ENCODE assay signal across 10 cellular contexts in the genomic region with DNA sequence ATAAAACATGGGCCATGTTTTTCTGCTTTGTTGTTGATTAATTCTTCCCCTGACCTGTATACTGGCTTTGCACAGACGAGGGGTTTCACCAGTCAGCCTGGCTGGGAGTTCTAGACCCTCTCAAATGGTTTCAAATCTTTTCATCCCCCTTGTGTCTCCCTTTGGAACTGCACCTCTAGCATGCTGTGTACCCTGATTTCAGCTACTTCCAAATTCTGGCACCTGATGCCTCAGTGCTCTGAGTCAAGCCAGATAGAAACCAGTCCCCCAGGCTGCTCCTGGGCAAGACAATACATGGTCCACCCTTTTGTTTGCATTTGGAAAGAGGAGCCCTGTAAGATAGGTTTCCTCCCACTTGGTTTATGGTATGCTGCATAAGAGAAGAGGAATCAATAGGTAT.
DNase-seq lines count a peak whose midpoint lies in the region; ATAC-seq and TF ChIP-seq lines count a peak whose summit lies in the region.
"Had no signal": no experiment of that assay in that cellular context is flagged by ENCODE, and none has a peak within 500 bp of the region (broad histone marks: within the 10 kb centered on the region; RNA-seq: fewer than 3 reads in every experiment).

No MANE protein-coding gene starts in this region.

- H3K9me3 ChIP-seq in DND-41 (ENCODE audit: insufficient read depth, low read length, severe bottlenecking) (no peaks in the 10 kb centered on the region), lower lobe of right lung (no peaks in the 10 kb centered on the region)

- peak; percentile 70 for TF ChIP-seq CTCF in DND-41 (IDR thresholded peaks at IDR 0.05; ENCODE audit: borderline replicate concordance, extremely low read depth, low read length, poor library complexity, severe bottlenecking)
- TF ChIP-seq CTCF in astrocyte of the spinal cord (IDR thresholded peaks at IDR 0.05; ENCODE audit: low read depth, low read length): peak; percentile 84
- peak; percentile 58 for TF ChIP-seq CTCF in lower lobe of right lung (IDR thresholded peaks at IDR 0.05)

- H3K27me3 ChIP-seq in DND-41 (ENCODE audit: insufficient read depth, low read length, poor library complexity) (no peaks in the 10 kb centered on the region), lower lobe of right lung (ENCODE audit: low read depth) (no peaks in the 10 kb centered on the region)

- H3K27ac Mint-ChIP-seq in activated naive CD4-positive, alpha-beta T cell treated with anti-CD3 and anti-CD28 coated beads, Interleukin-2, amount 10 ng/mL, durations not matched to agents 7 days and 5 days: no peak overlapping the region
- H3K27ac Mint-ChIP-seq: T-helper 1 cell treated with Interleukin-12 subunit alpha and Interleukin-12 subunit beta and Interleukin-4 antibody, amounts not matched to agents 30 μg/mL and 1 μg/mL, for 36 hours had no signal

- H3K4me3 Mint-ChIP-seq in activated naive CD4-positive, alpha-beta T cell treated with anti-CD3 and anti-CD28 coated beads, Interleukin-2, amount 10 ng/mL, durations not matched to agents 7 days and 5 days: no peak overlapping the region
- H3K4me3 Mint-ChIP-seq: T-helper 1 cell treated with Interleukin-12 subunit alpha and Interleukin-12 subunit beta and Interleukin-4 antibody, amounts not matched to agents 30 μg/mL and 1 μg/mL, for 36 hours had no signal

- no peak overlapping the region for H3K9ac ChIP-seq in DND-41 (ENCODE audit: low read depth, low read length)

- DNase-seq in DND-41 (peak; percentile 34), HT-29 (ENCODE audit: low spot score) (peak; percentile 72), astrocyte of the spinal cord (ENCODE audit: low read depth, low spot score) (peak; percentile 41), lower lobe of right lung (no peak), GOT3 (lab: John Stamatoyannopoulos, UW) (no peak), activated gamma-delta T cell treated with Interleukin-2 at 50 U/mL for 16 hours (no peak)
- no peak for DNase-seq in activated naive CD4-positive, alpha-beta T cell treated with anti-CD3 and anti-CD28 coated beads, Interleukin-2, amount 10 ng/mL, durations not matched to agents 7 days and 5 days

- no peaks in the 10 kb centered on the region for H3K36me3 Mint-ChIP-seq in activated naive CD4-positive, alpha-beta T cell treated with anti-CD3 and anti-CD28 coated beads, Interleukin-2, amount 10 ng/mL, durations not matched to agents 7 days and 5 days

- H3K4me1 ChIP-seq in DND-41 (ENCODE audit: insufficient read depth, low read length) (no peaks in the 10 kb centered on the region), lower lobe of right lung (no peaks in the 10 kb centered on the region)

- intact Hi-C loops in lower lobe of right lung (cut with DNase I): no loop called here

- H3K27ac ChIP-seq in DND-41 (ENCODE audit: low read length) (no peak overlapping the region), lower lobe of right lung (no peak overlapping the region)
- H3K27ac ChIP-seq: skin epidermis had no signal

- H3K4me3 ChIP-seq in DND-41 (ENCODE audit: low read depth in 1 of 2, low read length in 2 of 2) (no peak overlapping the region), astrocyte of the spinal cord (ENCODE audit: low read depth, low read length) (no peak overlapping the region), lower lobe of right lung (no peak overlapping the region)
- H3K4me3 ChIP-seq: skin epidermis had no signal

- no peaks in the 10 kb centered on the region for H4K20me1 ChIP-seq in DND-41 (ENCODE audit: insufficient read depth, low read length)

- H3K27me3 Mint-ChIP-seq in activated naive CD4-positive, alpha-beta T cell treated with anti-CD3 and anti-CD28 coated beads, Interleukin-2, amount 10 ng/mL, durations not matched to agents 7 days and 5 days: no peaks in the 10 kb centered on the region

- H3K4me1 Mint-ChIP-seq in activated naive CD4-positive, alpha-beta T cell treated with anti-CD3 and anti-CD28 coated beads, Interleukin-2, amount 10 ng/mL, durations not matched to agents 7 days and 5 days: no peaks in the 10 kb centered on the region

- ATAC-seq in DND-41 (ENCODE audit: insufficient read depth, low read depth) (peak; percentile 72), lower lobe of right lung (no peak), GM21723 (IDR thresholded peaks at IDR 0.05; ENCODE audit: unreplicated experiment) (no peak)

- CTCF ChIA-PET in activated naive CD4-positive, alpha-beta T cell treated with anti-CD3 and anti-CD28 coated beads, Interleukin-2, amount 10 ng/mL, durations not matched to agents 7 days and 5 days (lab: Charles Lee): no interaction called here

- H2AFZ ChIP-seq in DND-41 (ENCODE audit: low read depth, low read length): no peak overlapping the region

- in situ Hi-C loops in astrocyte of the spinal cord (cut with HindIII; ENCODE audit: low sequenced_read_pairs): no loop called here

- H3K4me2 ChIP-seq in DND-41 (ENCODE audit: insufficient read depth, low read length): no peak overlapping the region

- peaks cover 4% of the 10 kb centered on the region for H3K9me3 Mint-ChIP-seq in activated naive CD4-positive, alpha-beta T cell treated with anti-CD3 and anti-CD28 coated beads, Interleukin-2, amount 10 ng/mL, durations not matched to agents 7 days and 5 days

- no peaks in the 10 kb centered on the region for H3K79me2 ChIP-seq in DND-41 (ENCODE audit: insufficient read depth, low read length)

- no peaks in the 10 kb centered on the region for H3K36me3 ChIP-seq in DND-41 (ENCODE audit: insufficient read depth, low read length)
- no peaks in the 10 kb centered on the region for H3K36me3 ChIP-seq in lower lobe of right lung

Comparison
In these comparisons a context has a peak if more than half of its experiments do, and no peak if none do; other contexts are left out.
1. DNase-seq: peak in DND-41 (single experiment), HT-29 (single experiment) and astrocyte of the spinal cord (single experiment); none in lower lobe of right lung (single experiment), activated naive CD4-positive, alpha-beta T cell treated with anti-CD3 and anti-CD28 coated beads, Interleukin-2, amount 10 ng/mL, durations not matched to agents 7 days and 5 days (single experiment), GOT3 (single experiment) and activated gamma-delta T cell treated with Interleukin-2 at 50 U/mL for 16 hours (single experiment).
2. Peak in every context shown above with its lines, with median percentiles within 50 percentile points of each other: CTCF ChIP-seq.